Comparison of ENCODE assay signal across 22 cellular contexts in genomic region chr13:65112123-65113075, GRCh38.
A peak's percentile ranks its signal among the peaks of the same experiment; 100 is the strongest.
DNase-seq lines count a peak whose midpoint lies in the region; ATAC-seq, FAIRE-seq and TF ChIP-seq lines count a peak whose summit lies in the region.
"Had no signal": no experiment of that assay in that cellular context is flagged by ENCODE, and none has a peak within 500 bp of the region (broad histone marks: within the 10 kb centered on the region; RNA-seq: fewer than 3 reads in every experiment).

No MANE protein-coding gene starts in this region.

- H3K79me2 ChIP-seq in PC-3 (ENCODE audit: low read length): no peaks in the 10 kb centered on the region

- H3K27me3 ChIP-seq in PC-3 (ENCODE audit: low read length): no peaks in the 10 kb centered on the region

- H2AFZ ChIP-seq in PC-3 (ENCODE audit: low read length): no peak overlapping the region

- intact Hi-C loops in PC-3 (cut with micrococcal nuclease): no loop called here

- no peaks in the 10 kb centered on the region for H4K20me1 ChIP-seq in PC-3 (ENCODE audit: low read length)

- BruUV-seq in PC-3 (replicated peaks; lab: Mats Ljungman, UMichigan): no TSS peak

- peak overlapping the region; percentile 21; the same call in 1 of the 2 replicates for H3K27ac ChIP-seq in PC-3 (ENCODE audit: low read length)

- TF ChIP-seq CTCF in PC-3 (conservative IDR thresholded peaks at IDR 0.05; ENCODE audit: low read depth, low read length) (no peak), choroid plexus epithelial cell (conservative IDR thresholded peaks at IDR 0.05; ENCODE audit: low read depth, low read length) (no peak), D721Med (IDR thresholded peaks at IDR 0.05; ENCODE audit: insufficient read depth, missing control alignments) (no peak)

- POLR2A ChIA-PET in PC-3 (lab: Charles Lee; ENCODE audit: unreplicated experiment): interaction anchor here (0.5 to 0.7 kb wide), 2 partner anchors 35 to 210 kb away, joined by 3 read pairs; no protein-coding TSS in a partner anchor

- no peaks in the 10 kb centered on the region for H3K36me3 ChIP-seq in PC-3 (ENCODE audit: low read depth, low read length)

- CTCF ChIA-PET in PC-3 (lab: Charles Lee): interaction anchor here (0.6 kb wide), 1 partner anchor 181 kb away, joined by 5 read pairs; no protein-coding TSS in a partner anchor

- H3K4me3 ChIP-seq in PC-3 (ENCODE audit: low read length) (peak overlapping the region; percentile 15; the same call in 1 of the 2 replicates), choroid plexus epithelial cell (ENCODE audit: low read depth, low read length) (no peak overlapping the region)

- no peak for FAIRE-seq in D721Med (lab: Jason Lieb, UNC)
- FAIRE-seq: GM19239 had no signal

- ATAC-seq in PC-3: peak; percentile 89
- ATAC-seq in HG03442 (IDR thresholded peaks at IDR 0.05; ENCODE audit: unreplicated experiment): no peak
- ATAC-seq: natural killer cell had no signal

- H3K9me2 ChIP-seq in PC-3 (replicated peaks; ENCODE audit: low read length): no peaks in the 10 kb centered on the region

- DNase-seq in GM04503 (ENCODE audit: low read depth): peak; percentile 14
- peak; percentile 63 for DNase-seq in PC-3
- peak; percentile 57 for DNase-seq in choroid plexus epithelial cell (ENCODE audit: low read depth)
- DNase-seq in DMS153 (lab: John Stamatoyannopoulos, UW): no peak
- DNase-seq in activated CD4-positive, alpha-beta T cell treated with anti-CD3 and anti-CD28 coated beads, Interleukin-2, amount 50 U/mL, for 1 hour: no peak
- no peak for DNase-seq in D721Med (ENCODE audit: insufficient read length, low spot score)
- DNase-seq: activated CD4-positive, alpha-beta T cell treated with anti-CD3 and anti-CD28 coated beads for 48 hours; activated CD8-positive, alpha-beta memory T cell treated with anti-CD3 and anti-CD28 coated beads, Interleukin-2, amount 50 U/mL, for 4 hours; activated effector memory CD4-positive, alpha-beta T cell treated with Interleukin-2 at 50 U/mL for 16 hours; CD4-positive, alpha-beta T cell; cerebellar nuclear complex; effector memory CD4-positive, alpha-beta T cell; H9; mesendoderm; natural killer cell; NCI-H1417 treated with DMSO at 0.1 percent for 48 hours; NCI-H2171; NCI-H774; stimulated activated CD8-positive, alpha-beta memory T cell treated with anti-CD3 and anti-CD28 coated beads, Interleukin-4, amount 100 ng/mL, for 48 hours; substantia nigra had no signal

- no peaks in the 10 kb centered on the region for H3K9me3 ChIP-seq in PC-3 (ENCODE audit: low read length)

- peak overlapping the region; percentile 25 for H3K4me2 ChIP-seq in PC-3 (ENCODE audit: low read length)

- H3K4me1 ChIP-seq in PC-3 (ENCODE audit: insufficient read depth, low read length): 0 out of 2 replicates have a peak, but pooled peaks cover 3% of the 10 kb centered on the region

- no peaks in the 10 kb centered on the region for H3F3A ChIP-seq in PC-3 (ENCODE audit: low read length, unreplicated experiment)

- no peak overlapping the region for H3K9ac ChIP-seq in PC-3 (ENCODE audit: low read length)

Comparison
In these comparisons a context has a peak if more than half of its experiments do, and no peak if none do; other contexts are left out.
1. DNase-seq: peak in GM04503 (single experiment), PC-3 (single experiment) and choroid plexus epithelial cell (single experiment); none in DMS153 (single experiment), activated CD4-positive, alpha-beta T cell treated with anti-CD3 and anti-CD28 coated beads, Interleukin-2, amount 50 U/mL, for 1 hour (single experiment) and D721Med (single experiment).